ENCODE assay signal across 1 cellular context in genomic region chr2:160406591-160407392, GRCh38.
TF ChIP-seq lines count a peak whose summit lies in the region.

No MANE protein-coding gene starts in this region.

TF ChIP-seq in H1, 55 proteins besides CTCF, POLR2A, EP300 and RAD21:
- TF ChIP-seq CHD7 (IDR thresholded peaks at IDR 0.05; ENCODE audit: insufficient replicate concordance, low read length), result peak; percentile 76
- peak; percentile 53 for TF ChIP-seq KDM4A (IDR thresholded peaks at IDR 0.05; ENCODE audit: low read depth, low read length, severe bottlenecking)
- 0 out of 4 replicates have a peak, but pooled peaks of 1 of the 2 experiments have one; percentile 2 for TF ChIP-seq HDAC2 (IDR thresholded peaks at IDR 0.05; ENCODE audit: borderline replicate concordance in 1 of 2, low read depth in 2 of 2, low read length in 2 of 2)
- no peak for TF ChIP-seq YY1 (IDR thresholded peaks at IDR 0.05; ENCODE audit: low read depth, low read length)
